Comparison of ENCODE assay signal across 8 cellular contexts in the genomic region with DNA sequence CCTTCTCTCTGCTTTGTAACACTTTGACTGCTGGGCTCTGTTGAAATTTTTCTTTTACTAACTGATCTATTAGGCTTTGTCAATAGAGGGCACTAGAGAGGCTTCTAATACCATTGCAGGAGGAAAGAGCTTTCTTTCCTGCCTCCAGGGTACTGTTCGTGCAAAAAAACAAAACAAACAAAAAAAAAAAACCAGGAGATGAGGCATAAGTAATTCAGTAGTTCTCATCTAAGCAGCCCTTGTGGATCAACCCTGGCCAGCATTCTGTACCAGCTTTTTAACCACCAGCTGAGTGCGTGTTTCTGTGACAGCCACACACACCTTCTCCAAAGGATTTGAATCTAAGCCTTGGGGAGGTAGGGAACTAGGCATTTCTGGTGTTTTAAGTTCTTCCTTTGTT.
DNase-seq lines count a peak whose midpoint lies in the region; ATAC-seq and TF ChIP-seq lines count a peak whose summit lies in the region.

No MANE protein-coding gene starts in this region.

- TF ChIP-seq CTCF in GM10266 (IDR thresholded peaks at IDR 0.05; ENCODE audit: control insufficient read depth, insufficient read depth, low read depth, missing control alignments) (peak; percentile 57), brain microvascular endothelial cell (IDR thresholded peaks at IDR 0.05; ENCODE audit: low read depth, low read length, missing control alignments) (peak; percentile 74), Peyer's patch (IDR thresholded peaks at IDR 0.05) (peak in 3 of 6 experiments; percentile 27 to 34 (median 29))

- H3K27ac Mint-ChIP-seq in activated naive CD8-positive, alpha-beta T cell treated with anti-CD3 and anti-CD28 coated beads for 36 hours, result no peak overlapping the region

- ATAC-seq in HG02678 (IDR thresholded peaks at IDR 0.05; ENCODE audit: unreplicated experiment), result peak; percentile 80

- H3K4me1 Mint-ChIP-seq in activated naive CD8-positive, alpha-beta T cell treated with anti-CD3 and anti-CD28 coated beads for 36 hours, result peaks cover 11% of the 10 kb centered on the region

- no peak overlapping the region for H3K27ac ChIP-seq in brain microvascular endothelial cell
- H3K27ac ChIP-seq in Peyer's patch, result no peak overlapping the region

- TF ChIP-seq POLR2A in Peyer's patch (IDR thresholded peaks at IDR 0.05), result no peak

- no peaks in the 10 kb centered on the region for H3K9me3 ChIP-seq in Peyer's patch

- H3K4me3 ChIP-seq in brain microvascular endothelial cell (ENCODE audit: low read depth, low read length), result no peak overlapping the region
- no peak overlapping the region for H3K4me3 ChIP-seq in Peyer's patch

- H3K4me1 ChIP-seq in Peyer's patch, result no peaks in the 10 kb centered on the region

- DNase-seq in GM10266 (ENCODE audit: extremely low spot score) (peak; percentile 16), NCI-H2171 treated with DMSO at 0.1 percent for 48 hours (lab: John Stamatoyannopoulos, UW) (peak; percentile 78), brain microvascular endothelial cell (peak; percentile 16), lung microvascular endothelial cell (ENCODE audit: low read depth in 2 of 2) (peak; percentile 37 to 62), C1 segment of cervical spinal cord (lab: John Stamatoyannopoulos, UW) (no peak), Peyer's patch (no peak)
- no peak for DNase-seq in activated naive CD8-positive, alpha-beta T cell treated with anti-CD3 and anti-CD28 coated beads for 36 hours

- no peaks in the 10 kb centered on the region for H3K36me3 Mint-ChIP-seq in activated naive CD8-positive, alpha-beta T cell treated with anti-CD3 and anti-CD28 coated beads for 36 hours

- H3K27me3 ChIP-seq in brain microvascular endothelial cell (replicated peaks), result no peaks in the 10 kb centered on the region
- no peaks in the 10 kb centered on the region for H3K27me3 ChIP-seq in Peyer's patch

- H3K27me3 Mint-ChIP-seq in activated naive CD8-positive, alpha-beta T cell treated with anti-CD3 and anti-CD28 coated beads for 36 hours, result no peaks in the 10 kb centered on the region

- H3K9me3 Mint-ChIP-seq in activated naive CD8-positive, alpha-beta T cell treated with anti-CD3 and anti-CD28 coated beads for 36 hours, result no peaks in the 10 kb centered on the region

- in situ Hi-C loops in brain microvascular endothelial cell (cut with HindIII; ENCODE audit: low pct_ligation_motif_present, low sequenced_read_pairs), result no loop called here

- H3K36me3 ChIP-seq in brain microvascular endothelial cell (replicated peaks) (no peaks in the 10 kb centered on the region), Peyer's patch (no peaks in the 10 kb centered on the region)

- H3K4me3 Mint-ChIP-seq in activated naive CD8-positive, alpha-beta T cell treated with anti-CD3 and anti-CD28 coated beads for 36 hours, result no peak overlapping the region

Comparison
In these comparisons a context has a peak if more than half of its experiments do, and no peak if none do; other contexts are left out.
1. DNase-seq: peak in GM10266 (single experiment), NCI-H2171 treated with DMSO at 0.1 percent for 48 hours (single experiment), brain microvascular endothelial cell (single experiment) and lung microvascular endothelial cell (2 of 2); none in C1 segment of cervical spinal cord (0 of 14), Peyer's patch (0 of 3) and activated naive CD8-positive, alpha-beta T cell treated with anti-CD3 and anti-CD28 coated beads for 36 hours (single experiment).